Comparison of ENCODE assay signal across 1 cellular context in genomic region chr11:12161603-12162350, GRCh38.
TF ChIP-seq lines count a peak whose summit lies in the region.

No MANE protein-coding gene starts in this region.

TF ChIP-seq in HepG2, 621 proteins besides CTCF, POLR2A, EP300 and RAD21:
- TF ChIP-seq, protein P1, sequence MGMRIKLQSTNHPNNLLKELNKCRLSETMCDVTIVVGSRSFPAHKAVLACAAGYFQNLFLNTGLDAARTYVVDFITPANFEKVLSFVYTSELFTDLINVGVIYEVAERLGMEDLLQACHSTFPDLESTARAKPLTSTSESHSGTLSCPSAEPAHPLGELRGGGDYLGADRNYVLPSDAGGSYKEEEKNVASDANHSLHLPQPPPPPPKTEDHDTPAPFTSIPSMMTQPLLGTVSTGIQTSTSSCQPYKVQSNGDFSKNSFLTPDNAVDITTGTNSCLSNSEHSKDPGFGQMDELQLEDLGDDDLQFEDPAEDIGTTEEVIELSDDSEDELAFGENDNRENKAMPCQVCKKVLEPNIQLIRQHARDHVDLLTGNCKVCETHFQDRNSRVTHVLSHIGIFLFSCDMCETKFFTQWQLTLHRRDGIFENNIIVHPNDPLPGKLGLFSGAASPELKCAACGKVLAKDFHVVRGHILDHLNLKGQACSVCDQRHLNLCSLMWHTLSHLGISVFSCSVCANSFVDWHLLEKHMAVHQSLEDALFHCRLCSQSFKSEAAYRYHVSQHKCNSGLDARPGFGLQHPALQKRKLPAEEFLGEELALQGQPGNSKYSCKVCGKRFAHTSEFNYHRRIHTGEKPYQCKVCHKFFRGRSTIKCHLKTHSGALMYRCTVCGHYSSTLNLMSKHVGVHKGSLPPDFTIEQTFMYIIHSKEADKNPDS (CRISPR knock-in tag; IDR thresholded peaks at IDR 0.05), result no peak
- TF ChIP-seq CREM (IDR thresholded peaks at IDR 0.05) (no peak), CREM (CRISPR knock-in tag; IDR thresholded peaks at IDR 0.05) (no peak), ADNP (CRISPR knock-in tag; IDR thresholded peaks at IDR 0.05) (no peak), NPAS2 (CRISPR knock-in tag; IDR thresholded peaks at IDR 0.05; ENCODE audit: borderline replicate concordance) (no peak), SMAD3 (CRISPR knock-in tag; IDR thresholded peaks at IDR 0.05) (no peak), ARNTL (CRISPR knock-in tag; IDR thresholded peaks at IDR 0.05) (no peak), CEBPZ (IDR thresholded peaks at IDR 0.05; ENCODE audit: low read length) (no peak)
